Comparison of ENCODE assay signal across 1 cellular context in genomic region chr20:63739129-63740069, GRCh38.
A peak's percentile ranks its signal among the peaks of the same experiment; 100 is the strongest.
TF ChIP-seq lines count a peak whose summit lies in the region.

Gene SLC2A4RG, plus strand, starts transcription at chr20:63739776. Its CDS starts 137 bp downstream, at chr20:63739913.

TF ChIP-seq in K562, 482 proteins besides CTCF, POLR2A, EP300 and RAD21 (continued from another document and continues in another):
- TF ChIP-seq MGA (IDR thresholded peaks at IDR 0.05) (no peak), ZBTB17 (CRISPR knock-in tag; IDR thresholded peaks at IDR 0.05) (0 out of 2 replicates have a peak, but pooled peaks have one; percentile 18), THAP12 (CRISPR knock-in tag; IDR thresholded peaks at IDR 0.05) (no peak), SPI1 (IDR thresholded peaks at IDR 0.05; ENCODE audit: borderline replicate concordance, low read depth, low read length) (no peak), CCNT2 (IDR thresholded peaks at IDR 0.05; ENCODE audit: borderline replicate concordance, extremely low read depth, insufficient read length, low read depth, low read length) (peak; percentile 53), ZNF197 (CRISPR knock-in tag; IDR thresholded peaks at IDR 0.05; ENCODE audit: low read depth) (peak; percentile 62; the same call in 1 of the 2 replicates), E2F3 (CRISPR knock-in tag; IDR thresholded peaks at IDR 0.05) (0 out of 2 replicates have a peak, but pooled peaks have one; percentile 47), IRF9 (tag; IDR thresholded peaks at IDR 0.05) (no peak), NR2C2 (CRISPR knock-in tag; IDR thresholded peaks at IDR 0.05) (no peak), NR2C2 (tag; IDR thresholded peaks at IDR 0.05) (no peak), CXXC5 (CRISPR knock-in tag; IDR thresholded peaks at IDR 0.05) (no peak; the same call in 1 of the 2 replicates), RBM22 (IDR thresholded peaks at IDR 0.05; ENCODE audit: low read depth, low read length, poor library complexity, severe bottlenecking) (peak; percentile 27), U2AF1 (optimal IDR thresholded peaks at IDR 0.05; ENCODE audit: low read depth, low read length) (peak; percentile 24), GATAD2B (IDR thresholded peaks at IDR 0.05; ENCODE audit: borderline replicate concordance) (peak; percentile 67), PTTG1 (tag; IDR thresholded peaks at IDR 0.05; ENCODE audit: low read depth) (no peak), KHSRP (IDR thresholded peaks at IDR 0.05) (no peak), ZNF76 (CRISPR knock-in tag; IDR thresholded peaks at IDR 0.05; ENCODE audit: borderline replicate concordance) (no peak), ERF (CRISPR knock-in tag; IDR thresholded peaks at IDR 0.05) (peak; percentile 45; the same call in 1 of the 2 replicates), IRF1 (CRISPR knock-in tag; IDR thresholded peaks at IDR 0.05; ENCODE audit: borderline replicate concordance) (no peak), ZNF318 (IDR thresholded peaks at IDR 0.05; ENCODE audit: borderline replicate concordance in 1 of 2, low read depth in 1 of 2) (no peak), ZNF165 (CRISPR knock-in tag; IDR thresholded peaks at IDR 0.05; ENCODE audit: borderline replicate concordance) (no peak), LCOR (CRISPR knock-in tag; IDR thresholded peaks at IDR 0.05) (no peak), ZFP30 (CRISPR knock-in tag; IDR thresholded peaks at IDR 0.05; ENCODE audit: borderline replicate concordance) (no peak), KDM2B (CRISPR knock-in tag; IDR thresholded peaks at IDR 0.05) (0 out of 2 replicates have a peak, but pooled peaks have one; percentile 58), CHCHD3 (CRISPR knock-in tag; IDR thresholded peaks at IDR 0.05) (no peak), CREB1 (IDR thresholded peaks at IDR 0.05) (peak; percentile 6; the same call in 1 of the 2 replicates), CREB1 (CRISPR knock-in tag; IDR thresholded peaks at IDR 0.05) (0 out of 2 replicates have a peak, but pooled peaks have one; percentile 41), RB1 (IDR thresholded peaks at IDR 0.05; ENCODE audit: low read depth) (peak; percentile 76), POLR2H (tag; IDR thresholded peaks at IDR 0.05; ENCODE audit: low read depth) (0 out of 2 replicates have a peak, but pooled peaks have one; percentile 27), SAFB (IDR thresholded peaks at IDR 0.05; ENCODE audit: borderline replicate concordance, low read depth, low read length) (peak; percentile 81), TFAM (CRISPR knock-in tag; conservative IDR thresholded peaks at IDR 0.05) (no peak), FOXO4 (CRISPR knock-in tag; IDR thresholded peaks at IDR 0.05) (no peak)
